ENCODE assay signal across 9 cellular contexts in genomic region chr10:96124230-96125141, GRCh38. TPM values are rescaled to one million over a fixed set of nuclear protein-coding genes. Genes with fewer than 3 reads are reported as not detected.
DNase-seq lines count a peak whose midpoint lies in the region; ATAC-seq and TF ChIP-seq lines count a peak whose summit lies in the region.
"Had no signal": no experiment of that assay in that cellular context is flagged by ENCODE, and none has a peak within 500 bp of the region (broad histone marks: within the 10 kb centered on the region; RNA-seq: fewer than 3 reads in every experiment).

No MANE protein-coding gene starts in this region.

- peak overlapping the region; percentile 56 for H3K18ac ChIP-seq in mesendoderm (ENCODE audit: low read length)

- peak overlapping the region; percentile 61 for H2BK15ac ChIP-seq in mesendoderm (replicated peaks; ENCODE audit: low read depth)

- H3K4me3 Mint-ChIP-seq in activated T-helper 2 cell treated with anti-CD3 and anti-CD28 coated beads, Interferon-gamma antibody, Interleukin-2, Interleukin-4, amounts not matched to agents 10 μg/mL and 5 μg/mL and 100 μg/mL, durations not matched to agents 14 hours and 24 hours and 36 hours (ENCODE audit: low read depth), result no peak overlapping the region
- H3K4me3 Mint-ChIP-seq in natural killer cell treated with Interleukin-12 subunit alpha and Interleukin-12 subunit beta and Interleukin-15 and Interleukin-18, amount 100 ng/mL, for 72 hours, result no peak overlapping the region

- no peaks in the 10 kb centered on the region for H3K9me3 ChIP-seq in mammary epithelial cell (replicated peaks; ENCODE audit: insufficient read depth, low read length)

- peaks cover 11% of the 10 kb centered on the region for H3K9me3 Mint-ChIP-seq in activated T-helper 2 cell treated with anti-CD3 and anti-CD28 coated beads, Interferon-gamma antibody, Interleukin-2, Interleukin-4, amounts not matched to agents 10 μg/mL and 5 μg/mL and 100 μg/mL, durations not matched to agents 14 hours and 24 hours and 36 hours
- no peaks in the 10 kb centered on the region for H3K9me3 Mint-ChIP-seq in natural killer cell treated with Interleukin-12 subunit alpha and Interleukin-12 subunit beta and Interleukin-15 and Interleukin-18, amount 100 ng/mL, for 72 hours

- H3K4me1 Mint-ChIP-seq in activated T-helper 2 cell treated with anti-CD3 and anti-CD28 coated beads, Interferon-gamma antibody, Interleukin-2, Interleukin-4, amounts not matched to agents 10 μg/mL and 5 μg/mL and 100 μg/mL, durations not matched to agents 14 hours and 24 hours and 36 hours (ENCODE audit: low read depth), result peaks cover 24% of the 10 kb centered on the region
- peaks cover 0 to 4% of the 10 kb centered on the region in 2 donors for H3K4me1 Mint-ChIP-seq in natural killer cell treated with Interleukin-12 subunit alpha and Interleukin-12 subunit beta and Interleukin-15 and Interleukin-18, amount 100 ng/mL, for 72 hours (ENCODE audit: low read depth in 2 of 2)

- no peaks in the 10 kb centered on the region for H3K79me1 ChIP-seq in mesendoderm (ENCODE audit: low read length)

- H3K9ac ChIP-seq in mammary epithelial cell (ENCODE audit: insufficient read depth, low read length) (no peak overlapping the region), mesendoderm (ENCODE audit: low read length) (peak overlapping the region; percentile 55)

- peak overlapping the region; percentile 41 for H2BK5ac ChIP-seq in mesendoderm (ENCODE audit: low read length)

- peaks cover 5% of the 10 kb centered on the region for H3K36me3 Mint-ChIP-seq in activated T-helper 2 cell treated with anti-CD3 and anti-CD28 coated beads, Interferon-gamma antibody, Interleukin-2, Interleukin-4, amounts not matched to agents 10 μg/mL and 5 μg/mL and 100 μg/mL, durations not matched to agents 14 hours and 24 hours and 36 hours (ENCODE audit: low read depth)
- H3K36me3 Mint-ChIP-seq in natural killer cell treated with Interleukin-12 subunit alpha and Interleukin-12 subunit beta and Interleukin-15 and Interleukin-18, amount 100 ng/mL, for 72 hours, result peaks cover 7% of the 10 kb centered on the region

- no peak overlapping the region for H2AK5ac ChIP-seq in mesendoderm (ENCODE audit: low read length)

- H2BK120ac ChIP-seq in mesendoderm (ENCODE audit: low read depth, low read length), result peak overlapping the region; percentile 35

- peak overlapping the region; percentile 98 for H2AFZ ChIP-seq in mammary epithelial cell (ENCODE audit: low read depth, low read length)

- DNase-seq in GM13976 (ENCODE audit: low spot score), result peak; percentile 41
- peak; percentile 37 for DNase-seq in NCI-H2196 (lab: John Stamatoyannopoulos, UW; ENCODE audit: unreplicated experiment)
- DNase-seq in mammary epithelial cell, result peak; percentile 43
- DNase-seq in mesendoderm, result peak; percentile 88
- DNase-seq in KG1 (lab: John Stamatoyannopoulos, UW), result no peak
- no peak for DNase-seq in activated T-helper 2 cell treated with anti-CD3 and anti-CD28 coated beads, Interferon-gamma antibody, Interleukin-2, Interleukin-4, amounts not matched to agents 10 μg/mL and 5 μg/mL and 100 μg/mL, durations not matched to agents 14 hours and 24 hours and 36 hours (ENCODE audit: low spot score)
- no peak for DNase-seq in natural killer cell treated with Interleukin-12 subunit alpha and Interleukin-12 subunit beta and Interleukin-15 and Interleukin-18, amount 100 ng/mL, for 72 hours (ENCODE audit: low spot score)
- DNase-seq in NCI-H2081 treated with DMSO at 0.1 percent for 48 hours (lab: John Stamatoyannopoulos, UW), result no peak

- no peaks in the 10 kb centered on the region for H4K20me1 ChIP-seq in mammary epithelial cell (ENCODE audit: insufficient read depth, low read length)

- in situ Hi-C loops in GM13976 (cut with MboI; ENCODE audit: low sequenced_read_pairs, unreplicated experiment), result no loop called here
- in situ Hi-C loops in mammary epithelial cell (cut with MboI; ENCODE audit: low sequenced_read_pairs in 2 of 2), result loop anchor here in 1 of 2 donors (5.0 kb wide), 1 partner anchor 32 kb away; no protein-coding TSS in a partner anchor

- H3K27ac ChIP-seq in mammary epithelial cell (ENCODE audit: insufficient read depth, low read depth, low read length) (no peak overlapping the region), mesendoderm (ENCODE audit: low read depth, low read length) (peak overlapping the region; percentile 18)
- H3K27ac ChIP-seq: VCaP had no signal

- no TSS peak for BruUV-seq in mammary epithelial cell (replicated peaks; lab: Mats Ljungman, UMichigan)

- no peak for TF ChIP-seq CTCF in GM13976 (IDR thresholded peaks at IDR 0.05; ENCODE audit: borderline replicate concordance, control extremely low read depth, extremely low read depth, insufficient read depth, missing control alignments)
- TF ChIP-seq CTCF in mammary epithelial cell (conservative IDR thresholded peaks at IDR 0.05 in 1 of 2, IDR thresholded peaks at IDR 0.05 in 1 of 2; ENCODE audit: extremely low read depth in 1 of 2, insufficient read depth in 1 of 2, low read depth in 1 of 2, low read length in 2 of 2), result no peak

- no peak overlapping the region for H3K27ac Mint-ChIP-seq in activated T-helper 2 cell treated with anti-CD3 and anti-CD28 coated beads, Interferon-gamma antibody, Interleukin-2, Interleukin-4, amounts not matched to agents 10 μg/mL and 5 μg/mL and 100 μg/mL, durations not matched to agents 14 hours and 24 hours and 36 hours
- no peak overlapping the region for H3K27ac Mint-ChIP-seq in natural killer cell treated with Interleukin-12 subunit alpha and Interleukin-12 subunit beta and Interleukin-15 and Interleukin-18, amount 100 ng/mL, for 72 hours

- ATAC-seq in natural killer cell treated with Interleukin-12 subunit alpha and Interleukin-12 subunit beta and Interleukin-15 and Interleukin-18, amount 100 ng/mL, for 72 hours, result no peak

- 21% methylated on average over 3 of the region's 4 CpGs for WGBS in mammary epithelial cell (ENCODE audit: low coverage, missing lambda C conversion rate)
- no CpG with 5 or more reads among the region's 4 CpGs for WGBS in mesendoderm (ENCODE audit: extremely low coverage, insufficient coverage, low lambda C conversion rate)

- H3K23ac ChIP-seq in mesendoderm (ENCODE audit: low read length), result no peak overlapping the region

- H3K36me3 ChIP-seq in mammary epithelial cell (ENCODE audit: insufficient read depth, low read length) (no peaks in the 10 kb centered on the region), mesendoderm (ENCODE audit: control insufficient read depth, insufficient read depth, low read length) (no peaks in the 10 kb centered on the region)

- peak overlapping the region; percentile 21 to 42 (median 40) for H3K4me3 ChIP-seq in mammary epithelial cell (replicated peaks in 1 of 3; ENCODE audit: insufficient read depth in 1 of 3, low read depth in 2 of 3, low read length in 3 of 3)
- H3K4me3 ChIP-seq in mesendoderm (ENCODE audit: low read length), result peak overlapping the region; percentile 20

- H4K8ac ChIP-seq in mesendoderm (ENCODE audit: low read depth, low read length), result peak overlapping the region; percentile 98

- no peaks in the 10 kb centered on the region for H3K79me2 ChIP-seq in mammary epithelial cell (ENCODE audit: insufficient read depth, low read length)
- no peaks in the 10 kb centered on the region for H3K79me2 ChIP-seq in mesendoderm (ENCODE audit: control insufficient read depth, insufficient read depth, low read length)

- peak overlapping the region; percentile 58 for H3K4me2 ChIP-seq in mammary epithelial cell (ENCODE audit: insufficient read depth, low read depth, low read length)
- peak overlapping the region; percentile 73 for H3K4me2 ChIP-seq in mesendoderm (ENCODE audit: low read length)

- H3K56ac ChIP-seq in mesendoderm (ENCODE audit: low read length), result peak overlapping the region; percentile 88

- H4K5ac ChIP-seq in mesendoderm (ENCODE audit: low read length), result peak overlapping the region; percentile 96

- H3K27me3 Mint-ChIP-seq in activated T-helper 2 cell treated with anti-CD3 and anti-CD28 coated beads, Interferon-gamma antibody, Interleukin-2, Interleukin-4, amounts not matched to agents 10 μg/mL and 5 μg/mL and 100 μg/mL, durations not matched to agents 14 hours and 24 hours and 36 hours (ENCODE audit: low read depth), result peaks cover 43% of the 10 kb centered on the region
- H3K27me3 Mint-ChIP-seq in natural killer cell treated with Interleukin-12 subunit alpha and Interleukin-12 subunit beta and Interleukin-15 and Interleukin-18, amount 100 ng/mL, for 72 hours, result peaks cover 38 to 59% of the 10 kb centered on the region in 2 donors

- H3K4ac ChIP-seq in mesendoderm (ENCODE audit: low read depth, low read length), result no peak overlapping the region

- H3K27me3 ChIP-seq in mammary epithelial cell (ENCODE audit: insufficient read depth, low read length) (no peaks in the 10 kb centered on the region), mesendoderm (ENCODE audit: insufficient read depth, low read length, poor library complexity) (no peaks in the 10 kb centered on the region)

- dilution Hi-C loops in mammary epithelial cell (cut with HindIII; ENCODE audit: low sequenced_read_pairs), result no loop called here

- CTCF ChIA-PET in mammary epithelial cell (lab: Charles Lee; ENCODE audit: low non-redundant PET), result no interaction called here

- H3K4me1 ChIP-seq in mammary epithelial cell (ENCODE audit: insufficient read depth, low read length) (peaks cover 10% of the 10 kb centered on the region), mesendoderm (ENCODE audit: control insufficient read depth, low read depth, low read length) (peaks cover 2% of the 10 kb centered on the region)

- intact Hi-C loops in mammary epithelial cell (cut with micrococcal nuclease), result no loop called here
- intact Hi-C loops in activated T-helper 2 cell treated with anti-CD3 and anti-CD28 coated beads, Interferon-gamma antibody, Interleukin-2, Interleukin-4, amounts not matched to agents 10 μg/mL and 5 μg/mL and 100 μg/mL, durations not matched to agents 14 hours and 24 hours and 36 hours (cut with micrococcal nuclease), result no loop called here

RNA-seq across cellular contexts. Expression of gene ZNF518A, which starts 5.6 kb away (rescaled TPM):
- 10 to 100 TPM; 17.3 to 20.3 TPM for total RNA-seq in mammary epithelial cell
- 4.0 TPM for polyA plus RNA-seq in mammary epithelial cell
- polyA minus RNA-seq in mammary epithelial cell, result 6.7 TPM
- 15.2 TPM for polyA plus RNA-seq in mesendoderm (2013, experiment 1 of 2)
- 15.2 TPM for polyA plus RNA-seq in mesendoderm (2013, experiment 2 of 2)
- total RNA-seq in activated T-helper 2 cell treated with anti-CD3 and anti-CD28 coated beads, Interferon-gamma antibody, Interleukin-2, Interleukin-4, amounts not matched to agents 10 μg/mL and 5 μg/mL and 100 μg/mL, durations not matched to agents 14 hours and 24 hours and 36 hours, result 16.0 and 18.0 TPM in 2 replicates
- 10 to 100 TPM; 21.1 to 27.7 TPM for total RNA-seq in natural killer cell treated with Interleukin-12 subunit alpha and Interleukin-12 subunit beta and Interleukin-15 and Interleukin-18, amount 100 ng/mL, for 72 hours

Comparison
In these comparisons a context has a peak if more than half of its experiments do, and no peak if none do; other contexts are left out.
1. DNase-seq: peak in GM13976 (single experiment), NCI-H2196 (single experiment), mammary epithelial cell (single experiment) and mesendoderm (single experiment); none in KG1 (single experiment), activated T-helper 2 cell treated with anti-CD3 and anti-CD28 coated beads, Interferon-gamma antibody, Interleukin-2, Interleukin-4, amounts not matched to agents 10 μg/mL and 5 μg/mL and 100 μg/mL, durations not matched to agents 14 hours and 24 hours and 36 hours (single experiment), natural killer cell treated with Interleukin-12 subunit alpha and Interleukin-12 subunit beta and Interleukin-15 and Interleukin-18, amount 100 ng/mL, for 72 hours (single experiment) and NCI-H2081 treated with DMSO at 0.1 percent for 48 hours (single experiment).